8 cellular contexts compared by ENCODE assay signal in the genomic region with DNA sequence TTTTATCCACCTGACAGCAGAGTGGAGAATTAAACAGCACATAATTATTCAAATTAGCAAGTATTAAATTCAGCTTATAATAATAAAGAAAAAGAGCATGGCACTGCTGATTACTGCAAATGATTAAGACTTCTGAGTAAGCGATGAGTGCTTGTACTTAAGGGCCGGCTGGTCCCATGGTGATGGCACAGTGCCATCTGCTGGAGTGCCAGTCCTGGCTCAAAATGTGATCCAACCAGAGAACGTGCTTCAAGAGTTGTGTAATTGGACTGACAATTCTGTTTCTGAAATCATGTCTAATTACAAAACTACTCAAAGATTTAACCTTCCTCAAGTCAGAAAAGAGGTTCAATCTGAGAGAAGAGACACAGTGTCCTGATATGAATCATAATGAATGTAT.
A peak's percentile ranks its signal among the peaks of the same experiment; 100 is the strongest.
DNase-seq lines count a peak whose midpoint lies in the region; ATAC-seq and TF ChIP-seq lines count a peak whose summit lies in the region.

No MANE protein-coding gene starts in this region.

- TF ChIP-seq CTCF in GM12875 (IDR thresholded peaks at IDR 0.05; ENCODE audit: borderline replicate concordance, insufficient read depth, low read depth, low read length) (peak; percentile 58; the same call in 1 of the 2 replicates), hepatocyte (IDR thresholded peaks at IDR 0.05; ENCODE audit: poor library complexity) (peak; percentile 44)

- no peaks in the 10 kb centered on the region for H3K27me3 ChIP-seq in hepatocyte

- no peaks in the 10 kb centered on the region for H3K36me3 ChIP-seq in hepatocyte (replicated peaks; ENCODE audit: insufficient read depth, low read depth)

- H3K4me3 ChIP-seq in GM12875 (ENCODE audit: low read depth, low read length): no peak overlapping the region
- no peak overlapping the region for H3K4me3 ChIP-seq in hepatocyte

- no peak overlapping the region for H3K27ac ChIP-seq in hepatocyte

- H3K4me1 Mint-ChIP-seq in activated T-cell treated with anti-CD3 and anti-CD28 coated beads, Interleukin-2, amount 50 U/mL, for 72 hours (ENCODE audit: low read depth): no peaks in the 10 kb centered on the region

- no peak overlapping the region for H3K4me2 ChIP-seq in hepatocyte

- H3K4me1 ChIP-seq in hepatocyte (ENCODE audit: insufficient read depth): no peaks in the 10 kb centered on the region

- WGBS in hepatocyte (ENCODE audit: low lambda C conversion rate, missing lambda C conversion rate): 22% methylated on average over 3 of the region's 3 CpGs

- H3K4me3 Mint-ChIP-seq in activated T-cell treated with anti-CD3 and anti-CD28 coated beads, Interleukin-2, amount 50 U/mL, for 72 hours: no peak overlapping the region

- no peaks in the 10 kb centered on the region for H3K9me2 ChIP-seq in hepatocyte (replicated peaks; ENCODE audit: insufficient read depth)

- H3K36me3 Mint-ChIP-seq in activated T-cell treated with anti-CD3 and anti-CD28 coated beads, Interleukin-2, amount 50 U/mL, for 72 hours (ENCODE audit: insufficient read depth in 2 of 2): no peaks in the 10 kb centered on the region

- DNase-seq in AG08396 (ENCODE audit: low spot score) (peak; percentile 5), NCI-H345 (lab: John Stamatoyannopoulos, UW) (peak; percentile 63), hepatocyte (ENCODE audit: low spot score) (peak; percentile 52), stromal cell of bone marrow (ENCODE audit: low read depth) (peak; percentile 4)
- peak; percentile 28 to 31 for DNase-seq in activated T-cell treated with anti-CD3 and anti-CD28 coated beads, Interleukin-2, amount 50 U/mL, for 72 hours

- no peaks in the 10 kb centered on the region for H3K79me2 ChIP-seq in hepatocyte

- no peaks in the 10 kb centered on the region for H3K9me3 Mint-ChIP-seq in activated T-cell treated with anti-CD3 and anti-CD28 coated beads, Interleukin-2, amount 50 U/mL, for 72 hours

- no peak overlapping the region for H3K27ac Mint-ChIP-seq in activated T-cell treated with anti-CD3 and anti-CD28 coated beads, Interleukin-2, amount 50 U/mL, for 72 hours

- no peaks in the 10 kb centered on the region for H4K20me1 ChIP-seq in hepatocyte (ENCODE audit: insufficient read depth, poor library complexity, severe bottlenecking)

- ATAC-seq in HG03159 (IDR thresholded peaks at IDR 0.05; ENCODE audit: unreplicated experiment): peak; percentile 64
- peak; percentile 45 to 46 for ATAC-seq in activated T-cell treated with anti-CD3 and anti-CD28 coated beads, Interleukin-2, amount 50 U/mL, for 72 hours (replicated peaks in 1 of 2)
- no peak for ATAC-seq in GM19023 (IDR thresholded peaks at IDR 0.05; ENCODE audit: unreplicated experiment)

- H3K9me3 ChIP-seq in hepatocyte (ENCODE audit: low read depth): no peaks in the 10 kb centered on the region

- H3K27me3 Mint-ChIP-seq in activated T-cell treated with anti-CD3 and anti-CD28 coated beads, Interleukin-2, amount 50 U/mL, for 72 hours (ENCODE audit: low read depth): no peaks in the 10 kb centered on the region

- no peak overlapping the region for H2AFZ ChIP-seq in hepatocyte

Comparison
In these comparisons a context has a peak if more than half of its experiments do, and no peak if none do; other contexts are left out.
1. DNase-seq: peak in every context shown above with its lines; median percentile 63 in NCI-H345; 52 in hepatocyte; 30 in activated T-cell treated with anti-CD3 and anti-CD28 coated beads, Interleukin-2, amount 50 U/mL, for 72 hours; 5 in AG08396; 4 in stromal cell of bone marrow.